Comparison of ENCODE assay signal across 8 cellular contexts in genomic region chr11:449889-450808, GRCh38. TPM values are rescaled to one million over a fixed set of nuclear protein-coding genes. Genes with fewer than 3 reads are reported as not detected.
DNase-seq lines count a peak whose midpoint lies in the region; ATAC-seq and TF ChIP-seq lines count a peak whose summit lies in the region.

TSS of gene PTDSS2 (plus strand) at chr11:450279. CDS start at chr11:450456, 177 bp downstream.

- DNase-seq in NCI-H1092 treated with DMSO at 0.1 percent for 48 hours (lab: John Stamatoyannopoulos, UW) = peak; percentile 94
- peak; percentile 93 for DNase-seq in SKM-1 (lab: John Stamatoyannopoulos, UW; ENCODE audit: unreplicated experiment)
- DNase-seq in activated naive CD4-positive, alpha-beta T cell treated with anti-CD3 and anti-CD28 coated beads, Interleukin-2, amount 50 U/mL, for 72 hours (ENCODE audit: low spot score in 2 of 2) = peak; percentile 87 to 94
- peak; percentile 93 to 99 (median 97) for DNase-seq in head of caudate nucleus
- DNase-seq in ovary = peak; percentile 95 to 97 (median 96)
- DNase-seq in thyroid gland = peak; percentile 97

- TF ChIP-seq EP300 in ovary (IDR thresholded peaks at IDR 0.05) = peak; percentile 68

- peak within 1 kb of the TSS; percentile 90 to 92 for H3K27ac Mint-ChIP-seq in activated naive CD4-positive, alpha-beta T cell treated with anti-CD3 and anti-CD28 coated beads, Interleukin-2, amount 50 U/mL, for 72 hours

- TF ChIP-seq POLR2A in ovary (IDR thresholded peaks at IDR 0.05) = peak; percentile 91
- peak in 1 of 2 donors; percentile 88 for TF ChIP-seq POLR2A in thyroid gland (IDR thresholded peaks at IDR 0.05)

- no peaks in the 10 kb centered on the region for H3K36me3 ChIP-seq in ovary
- H3K36me3 ChIP-seq in thyroid gland = no peaks in the 10 kb centered on the region

- H3K9me3 Mint-ChIP-seq in activated naive CD4-positive, alpha-beta T cell treated with anti-CD3 and anti-CD28 coated beads, Interleukin-2, amount 50 U/mL, for 72 hours = no peaks in the 10 kb centered on the region

- no peaks in the 10 kb centered on the region for H3K9me3 ChIP-seq in ovary
- H3K9me3 ChIP-seq in thyroid gland = no peaks in the 10 kb centered on the region

- H3K4me1 ChIP-seq in ovary (ENCODE audit: insufficient read depth) = peaks cover 2% of the 10 kb centered on the region
- H3K4me1 ChIP-seq in thyroid gland = peaks cover 21 to 22% of the 10 kb centered on the region in 2 donors

- H3K4me3 ChIP-seq in GM08714 (ENCODE audit: low read length) (peak within 1 kb of the TSS; percentile 90), ovary (peak within 1 kb of the TSS; percentile 99), thyroid gland (replicated peaks in 1 of 3) (peak within 1 kb of the TSS; percentile 79 to 98 (median 93))

- H3K27me3 ChIP-seq in ovary (no peaks in the 10 kb centered on the region), thyroid gland (no peaks in the 10 kb centered on the region)

- ATAC-seq in HG02610 (IDR thresholded peaks at IDR 0.05; ENCODE audit: unreplicated experiment) = peak; percentile 80
- ATAC-seq in activated naive CD4-positive, alpha-beta T cell treated with anti-CD3 and anti-CD28 coated beads, Interleukin-2, amount 50 U/mL, for 72 hours = peak; percentile 85 to 87

- peak in 1 of 3 donors; percentile 34 for TF ChIP-seq CTCF in ovary (IDR thresholded peaks at IDR 0.05)
- peak in 1 of 6 experiments; percentile 22 for TF ChIP-seq CTCF in thyroid gland (IDR thresholded peaks at IDR 0.05)

- intact Hi-C loops in head of caudate nucleus (cut with DNase I) = loop anchor here (5.0 kb wide), 1 partner anchor 57 kb away; the partner anchor contains the start of gene RNH1
- intact Hi-C loops in ovary (cut with DNase I) = loop anchor here (5.0 to 10.0 kb wide), 4 partner anchors 55 to 213 kb away; partner anchors contain the start of genes IFITM2 (in 1 of the 4), PSMD13 (in 1 of the 4), RNH1 (in 1 of the 4) and SIRT3 (in 1 of the 4)
- intact Hi-C loops in thyroid gland (cut with DNase I) = loop anchor here (5.0 to 10.0 kb wide), 2 partner anchors 52 to 245 kb away; partner anchors contain the start of genes BET1L and RIC8A

- WGBS in ovary, 3 donors = 0 to 1% (median 0%) methylated on average over 55 to 108 of the region's 108 CpGs
- 2% methylated on average over 20 to 27 of the region's 108 CpGs for WGBS in thyroid gland, 2 donors

- peaks cover 6 to 8% of the 10 kb centered on the region in 2 donors for H3K36me3 Mint-ChIP-seq in activated naive CD4-positive, alpha-beta T cell treated with anti-CD3 and anti-CD28 coated beads, Interleukin-2, amount 50 U/mL, for 72 hours

- peak within 1 kb of the TSS in 1 of 2 donors; percentile 77 for H3K27ac ChIP-seq in ovary
- H3K27ac ChIP-seq in thyroid gland = peak within 1 kb of the TSS; percentile 72 to 96 (median 92)

RNA-seq across cellular contexts. Expression of gene PTDSS2, which starts in this region (rescaled TPM):
- 10 to 100 TPM; 23.6 to 23.8 TPM for total RNA-seq in activated naive CD4-positive, alpha-beta T cell treated with anti-CD3 and anti-CD28 coated beads, Interleukin-2, amount 50 U/mL, for 72 hours
- total RNA-seq in ovary (10 to 100 TPM; 34.4 to 56.5 (median 42.7) TPM), thyroid gland (10 to 100 TPM; 40.8 to 69.9 (median 41.7) TPM)
- 10 to 100 TPM; 17.1 to 38.6 TPM for polyA plus RNA-seq in ovary
